ENCODE assay signal across 8 cellular contexts in genomic region chr13:99614465-99614885, GRCh38. TPM values are rescaled to one million over a fixed set of nuclear protein-coding genes. Genes with fewer than 3 reads are reported as not detected.
A peak's percentile ranks its signal among the peaks of the same experiment; 100 is the strongest.
DNase-seq lines count a peak whose midpoint lies in the region; ATAC-seq lines count a peak whose summit lies in the region.

No MANE protein-coding gene starts in this region.

- peak; percentile 83 for ATAC-seq in HG02759 (IDR thresholded peaks at IDR 0.05; ENCODE audit: unreplicated experiment)
- peak; percentile 90 to 91 for ATAC-seq in stimulated activated naive B cell treated with anti-CD40 and anti-IgM and Interleukin-4, amounts not matched to agents 10 μg/mL and 1 μg/mL and 100 μg/mL, for 72 hours (replicated peaks)

- H3K4me3 Mint-ChIP-seq in stimulated activated naive B cell treated with anti-CD40 and anti-IgM and Interleukin-4, amounts not matched to agents 10 μg/mL and 1 μg/mL and 100 μg/mL, for 72 hours, result no peak overlapping the region

- no peak overlapping the region for H3K27ac Mint-ChIP-seq in stimulated activated naive B cell treated with anti-CD40 and anti-IgM and Interleukin-4, amounts not matched to agents 10 μg/mL and 1 μg/mL and 100 μg/mL, for 72 hours

- peak in 4 of 6 experiments; percentile 5 to 26 (median 16) for DNase-seq in stimulated activated naive CD4-positive, alpha-beta T cell (lab: John Stamatoyannopoulos, UW)
- DNase-seq in stimulated activated naive CD4-positive, alpha-beta T cell treated with Interleukin-2 at 50 U/mL for 16 hours (lab: John Stamatoyannopoulos, UW), result no peak
- DNase-seq in OCI-M1 (lab: John Stamatoyannopoulos, UW) (peak; percentile 74), dermis blood vessel endothelial cell (peak; percentile 71), OCI-M2 (lab: John Stamatoyannopoulos, UW; ENCODE audit: unreplicated experiment) (no peak), DMS79 (lab: John Stamatoyannopoulos, UW) (no peak)
- DNase-seq in stimulated activated naive B cell treated with anti-CD40 and anti-IgM and Interleukin-4, amounts not matched to agents 10 μg/mL and 1 μg/mL and 100 μg/mL, for 72 hours, result peak; percentile 21

- H3K4me1 Mint-ChIP-seq in stimulated activated naive B cell treated with anti-CD40 and anti-IgM and Interleukin-4, amounts not matched to agents 10 μg/mL and 1 μg/mL and 100 μg/mL, for 72 hours, result peaks cover 31 to 56% of the 10 kb centered on the region in 2 donors

- no peaks in the 10 kb centered on the region for H3K9me3 Mint-ChIP-seq in stimulated activated naive B cell treated with anti-CD40 and anti-IgM and Interleukin-4, amounts not matched to agents 10 μg/mL and 1 μg/mL and 100 μg/mL, for 72 hours

- peaks cover 0 to 8% of the 10 kb centered on the region in 2 donors for H3K36me3 Mint-ChIP-seq in stimulated activated naive B cell treated with anti-CD40 and anti-IgM and Interleukin-4, amounts not matched to agents 10 μg/mL and 1 μg/mL and 100 μg/mL, for 72 hours

- H3K27me3 Mint-ChIP-seq in stimulated activated naive B cell treated with anti-CD40 and anti-IgM and Interleukin-4, amounts not matched to agents 10 μg/mL and 1 μg/mL and 100 μg/mL, for 72 hours, result no peaks in the 10 kb centered on the region

RNA-seq across cellular contexts. Expression of gene CLYBL, which starts 8.0 kb away (rescaled TPM):
- 1.2 and 2.5 TPM in 2 replicates for total RNA-seq in dermis blood vessel endothelial cell

Comparison
In these comparisons a context has a peak if more than half of its experiments do, and no peak if none do; other contexts are left out.
1. DNase-seq: peak in stimulated activated naive CD4-positive, alpha-beta T cell (4 of 6), OCI-M1 (single experiment), dermis blood vessel endothelial cell (single experiment) and stimulated activated naive B cell treated with anti-CD40 and anti-IgM and Interleukin-4, amounts not matched to agents 10 μg/mL and 1 μg/mL and 100 μg/mL, for 72 hours (single experiment); none in stimulated activated naive CD4-positive, alpha-beta T cell treated with Interleukin-2 at 50 U/mL for 16 hours (single experiment), OCI-M2 (single experiment) and DMS79 (single experiment).